1 cellular context compared by ENCODE assay signal in the genomic region with DNA sequence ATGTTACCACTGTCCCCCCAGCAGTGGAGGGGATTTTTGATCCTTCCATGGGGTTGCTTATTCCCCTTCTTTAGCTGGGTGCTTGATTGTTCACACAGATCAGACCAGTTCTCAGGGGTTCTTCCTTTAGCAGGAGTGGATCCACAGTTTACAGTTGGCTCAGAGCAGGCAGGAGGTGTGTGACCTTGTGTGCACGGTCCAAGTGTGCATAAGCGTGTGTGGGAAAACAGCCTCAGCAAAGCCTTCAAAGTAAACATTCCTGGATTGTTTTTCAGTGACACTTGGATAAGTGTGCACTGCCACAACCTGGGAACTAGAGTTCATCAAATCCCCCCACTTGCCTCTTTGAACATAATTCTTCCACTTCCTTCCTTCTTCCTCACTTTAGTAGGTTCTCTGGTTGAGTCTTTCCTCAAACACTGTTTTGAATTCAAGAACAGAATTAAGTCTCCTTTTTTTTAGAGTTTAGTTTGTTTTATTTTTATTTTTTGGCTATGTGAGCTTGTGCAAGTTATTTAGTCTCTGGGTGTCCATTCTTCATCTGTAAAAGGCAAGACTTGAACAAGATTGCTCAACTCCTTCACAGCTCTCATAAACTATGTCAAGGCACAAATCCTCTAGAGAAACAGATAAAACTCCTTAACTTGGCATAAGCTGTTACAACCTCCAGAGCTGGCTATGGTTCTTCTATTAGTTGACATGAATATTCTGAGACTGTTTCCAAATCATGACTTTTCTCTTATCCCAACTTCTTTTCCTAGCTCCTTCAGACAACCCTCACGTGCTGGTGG.
TF ChIP-seq lines count a peak whose summit lies in the region.

No MANE protein-coding gene starts in this region.

TF ChIP-seq in GM12891, 5 proteins besides CTCF, POLR2A, EP300 and RAD21 (continued from another document):
- no peak for TF ChIP-seq POLR2AphosphoS5 (IDR thresholded peaks at IDR 0.05; ENCODE audit: low read depth, low read length)
- TF ChIP-seq SPI1 (IDR thresholded peaks at IDR 0.05; ENCODE audit: low read depth, low read length): no peak
- TF ChIP-seq TAF1 (IDR thresholded peaks at IDR 0.05; ENCODE audit: low read depth, low read length): no peak
